In genomic region chr1:19313636-19313959, GRCh38 we compare ENCODE assay signal across 12 cellular contexts. TPM values are rescaled to one million over a fixed set of nuclear protein-coding genes. Genes with fewer than 3 reads are reported as not detected.
A peak's percentile ranks its signal among the peaks of the same experiment; 100 is the strongest.
DNase-seq lines count a peak whose midpoint lies in the region; ATAC-seq, FAIRE-seq and TF ChIP-seq lines count a peak whose summit lies in the region.
"Had no signal": no experiment of that assay in that cellular context is flagged by ENCODE, and none has a peak within 500 bp of the region (broad histone marks: within the 10 kb centered on the region; RNA-seq: fewer than 3 reads in every experiment).

No MANE protein-coding gene starts in this region.

- H3K27ac Mint-ChIP-seq in CD4-positive, CD25-positive, alpha-beta regulatory T cell, result peak overlapping the region in 2 of 3 donors; percentile 59 to 82
- no peak overlapping the region for H3K27ac Mint-ChIP-seq in GM23338
- no peak overlapping the region for H3K27ac Mint-ChIP-seq in nephron progenitor cell

- no peak for ATAC-seq in CD4-positive, CD25-positive, alpha-beta regulatory T cell (ENCODE audit: low read depth in 2 of 2)
- ATAC-seq in GM23338 (no peak), K562 (no peak), GM21367 (IDR thresholded peaks at IDR 0.05; ENCODE audit: unreplicated experiment) (no peak), HG03521 (IDR thresholded peaks at IDR 0.05; ENCODE audit: unreplicated experiment) (no peak)
- ATAC-seq: heart left ventricle had no signal

- peaks cover 2% of the 10 kb centered on the region for H3K9me1 ChIP-seq in K562 (ENCODE audit: control insufficient read depth, insufficient read depth, low read length)

- H3K4me1 ChIP-seq in CD4-positive, CD25-positive, alpha-beta regulatory T cell (ENCODE audit: control insufficient read depth, insufficient read depth, low read length, poor library complexity, severe bottlenecking), result peaks cover 26% of the 10 kb centered on the region
- H3K4me1 ChIP-seq in GM23338 (ENCODE audit: insufficient read depth) (0 out of 2 replicates have a peak, but pooled peaks cover 8% of the 10 kb centered on the region), K562 (replicated peaks in 1 of 2; ENCODE audit: control insufficient read depth in 2 of 2, insufficient read depth in 2 of 2, low read length in 2 of 2) (peaks cover 54 to 76% of the 10 kb centered on the region in 2 experiments)

- no peaks in the 10 kb centered on the region for H3K9me2 ChIP-seq in GM23338 (ENCODE audit: insufficient read depth)

- intact Hi-C loops in K562 (cut with micrococcal nuclease), result loop anchor here (5.0 kb wide), 1 partner anchor 61 kb away; the partner anchor contains the start of genes EMC1 and MRTO4

- no TSS peak for BruUV-seq in K562 (replicated peaks; lab: Mats Ljungman, UMichigan)

- POLR2A ChIA-PET in K562 (lab: Yijun Ruan, JAX), result interaction anchor here (0.6 to 2.8 kb wide), 8 partner anchors 8 to 135 kb away, joined by 3 to 21 read pairs (median 4); partner anchors contain the start of genes EMC1 and MRTO4

- peak; percentile 44; the same call in 1 of the 2 replicates for TF ChIP-seq EP300 in K562 (IDR thresholded peaks at IDR 0.05; ENCODE audit: low read length)

- peaks cover 3% of the 10 kb centered on the region for H3K36me3 ChIP-seq in CD4-positive, CD25-positive, alpha-beta regulatory T cell (ENCODE audit: control insufficient read depth, insufficient read depth, low read length)
- H3K36me3 ChIP-seq in GM23338 (ENCODE audit: insufficient read depth), result no peaks in the 10 kb centered on the region
- H3K36me3 ChIP-seq in K562 (ENCODE audit: control insufficient read depth, insufficient read depth, low read length), result peaks cover 40% of the 10 kb centered on the region

- no peak overlapping the region for H3K27ac ChIP-seq in CD4-positive, CD25-positive, alpha-beta regulatory T cell (ENCODE audit: insufficient read depth, low read length, poor library complexity, severe bottlenecking)
- H3K27ac ChIP-seq in GM23338 (ENCODE audit: low read depth), result no peak overlapping the region
- peak overlapping the region; percentile 97 for H3K27ac ChIP-seq in K562 (ENCODE audit: extremely low read depth, low read depth, low read length)

- H3K4me2 ChIP-seq in GM23338, result no peak overlapping the region
- peak overlapping the region; percentile 91 for H3K4me2 ChIP-seq in K562 (ENCODE audit: insufficient read depth, low read length)

- TF ChIP-seq POLR2A in K562 (conservative IDR thresholded peaks at IDR 0.05), result no peak

- no peaks in the 10 kb centered on the region for H3F3A ChIP-seq in GM23338 (replicated peaks; ENCODE audit: low read depth)

- TF ChIP-seq RAD21 in K562 (CRISPR knock-in tag; conservative IDR thresholded peaks at IDR 0.05 in 1 of 2, IDR thresholded peaks at IDR 0.05 in 1 of 2), result no peak

- H3K4me3 Mint-ChIP-seq in CD4-positive, CD25-positive, alpha-beta regulatory T cell, result peak overlapping the region; percentile 86 to 99 (median 89)
- peak overlapping the region; percentile 83; the same call in 2 of the 3 replicates for H3K4me3 Mint-ChIP-seq in GM23338
- peak overlapping the region; percentile 78 for H3K4me3 Mint-ChIP-seq in nephron progenitor cell

- H3K79me2 ChIP-seq in GM23338 (replicated peaks; ENCODE audit: insufficient read depth) (no peaks in the 10 kb centered on the region; the same call in 1 of the 2 replicates), K562 (ENCODE audit: control insufficient read depth, insufficient read depth, low read length) (peaks cover 66% of the 10 kb centered on the region)

- H3K9ac ChIP-seq in K562 (ENCODE audit: insufficient read depth in 1 of 2, low read depth in 2 of 2, low read length in 2 of 2), result peak overlapping the region; percentile 88 to 95; a peak in 3 of 4 replicates

- no peak for TF ChIP-seq CTCF in GM23338 (conservative IDR thresholded peaks at IDR 0.05; ENCODE audit: low read depth in 2 of 2)
- TF ChIP-seq CTCF in K562 (IDR thresholded peaks at IDR 0.05 in 2 of 3, conservative IDR thresholded peaks at IDR 0.05 in 1 of 3; ENCODE audit: insufficient read depth in 2 of 3, low read depth in 1 of 3, low read length in 3 of 3), result no peak
- no peak for TF ChIP-seq CTCF in nephron progenitor cell (IDR thresholded peaks at IDR 0.05)

- peaks cover 12% of the 10 kb centered on the region for H3K36me3 Mint-ChIP-seq in CD4-positive, CD25-positive, alpha-beta regulatory T cell
- peaks cover 13% of the 10 kb centered on the region for H3K36me3 Mint-ChIP-seq in GM23338 (ENCODE audit: low read depth)
- H3K36me3 Mint-ChIP-seq in nephron progenitor cell (ENCODE audit: low read depth), result peaks cover 15% of the 10 kb centered on the region

- H3K27me3 Mint-ChIP-seq in CD4-positive, CD25-positive, alpha-beta regulatory T cell, result no peaks in the 10 kb centered on the region
- H3K27me3 Mint-ChIP-seq in GM23338 (ENCODE audit: insufficient read depth, low read depth, poor library complexity), result peaks cover 5% of the 10 kb centered on the region
- H3K27me3 Mint-ChIP-seq in nephron progenitor cell (ENCODE audit: low read depth, poor library complexity), result no peaks in the 10 kb centered on the region

- CTCF ChIA-PET in K562 (lab: Yijun Ruan, JAX; ENCODE audit: low intra/inter-chr PET ratio), result no interaction called here

- 0 out of 2 replicates have a peak, but pooled peaks cover 3% of the 10 kb centered on the region for H4K20me1 ChIP-seq in GM23338 (replicated peaks; ENCODE audit: insufficient read depth)
- peaks cover 20% of the 10 kb centered on the region for H4K20me1 ChIP-seq in K562 (replicated peaks; ENCODE audit: control insufficient read depth, insufficient read depth, low read length)

- 8% methylated on average over 4 of the region's 4 CpGs for whole genome bisulfite sequencing in K562 (ENCODE audit: insufficient coverage, low coverage, missing lambda C conversion rate)

- H3K27me3 ChIP-seq in CD4-positive, CD25-positive, alpha-beta regulatory T cell (ENCODE audit: control insufficient read depth, insufficient read depth, low read length), result no peaks in the 10 kb centered on the region
- H3K27me3 ChIP-seq in GM23338 (ENCODE audit: insufficient read depth) (peaks cover 10% of the 10 kb centered on the region), K562 (ENCODE audit: control insufficient read depth in 2 of 2, insufficient read depth in 2 of 2, low read length in 2 of 2) (no peaks in the 10 kb centered on the region)
- H3K27me3 ChIP-seq: heart left ventricle, stomach had no signal

- in situ Hi-C loops in K562 (cut with MboI), result no loop called here

- no peak overlapping the region for H3K4me3 ChIP-seq in CD4-positive, CD25-positive, alpha-beta regulatory T cell (ENCODE audit: low read depth, low read length)
- H3K4me3 ChIP-seq in GM23338 (no peak overlapping the region), K562 (peak overlapping the region; percentile 77; the same call in 1 of the 2 replicates)

- peak; percentile 65 for FAIRE-seq in K562 (lab: Jason Lieb, UNC)
- FAIRE-seq: colon had no signal

- no peak for DNase-seq in CD4-positive, CD25-positive, alpha-beta regulatory T cell
- DNase-seq in GM23338 (ENCODE audit: low spot score) (no peak), K562 (ENCODE audit: extremely low read depth in 1 of 4, low spot score in 3 of 4) (peak; percentile 55 to 81 (median 62)), nephron progenitor cell (no peak), mucosa of gallbladder (ENCODE audit: low spot score) (no peak), NCI-H2107 (lab: John Stamatoyannopoulos, UW) (no peak)
- DNase-seq: heart left ventricle, NCI-H510A treated with DMSO at 0.1 percent for 48 hours, stomach had no signal

- peaks cover 0 to 49% (median 28%) of the 10 kb centered on the region in 4 donors for H3K4me1 Mint-ChIP-seq in CD4-positive, CD25-positive, alpha-beta regulatory T cell
- H3K4me1 Mint-ChIP-seq in GM23338, result peaks cover 22% of the 10 kb centered on the region
- peaks cover 59% of the 10 kb centered on the region for H3K4me1 Mint-ChIP-seq in nephron progenitor cell

- H2AFZ ChIP-seq in GM23338 (no peak overlapping the region), K562 (ENCODE audit: low read depth, low read length) (no peak overlapping the region)

- H3K9me3 Mint-ChIP-seq in CD4-positive, CD25-positive, alpha-beta regulatory T cell, result no peaks in the 10 kb centered on the region
- H3K9me3 Mint-ChIP-seq in GM23338, result no peaks in the 10 kb centered on the region
- H3K9me3 Mint-ChIP-seq in nephron progenitor cell, result no peaks in the 10 kb centered on the region

- H3K9me3 ChIP-seq in CD4-positive, CD25-positive, alpha-beta regulatory T cell (ENCODE audit: control insufficient read depth in 2 of 2, low read length in 2 of 2), result no peaks in the 10 kb centered on the region
- H3K9me3 ChIP-seq in K562 (replicated peaks; ENCODE audit: control insufficient read depth, insufficient read depth, low read depth, low read length), result no peaks in the 10 kb centered on the region
- H3K9me3 ChIP-seq: heart left ventricle, stomach had no signal

RNA-seq across cellular contexts. Expression of gene SLC66A1, which starts 1.5 kb away (rescaled TPM):
- total RNA-seq in CD4-positive, CD25-positive, alpha-beta regulatory T cell, result 3.2 TPM
- polyA plus RNA-seq in CD4-positive, CD25-positive, alpha-beta regulatory T cell, result 1 to 10 TPM; 3.7 to 8.7 (median 5.8) TPM
- 19.7 and 24.4 TPM in 2 replicates for total RNA-seq in GM23338 (2014; rRNA removed; shearing (Covaris generic))
- polyA plus RNA-seq in GM23338 (2016; fragmentation: Nextera tagmentation; extraction: Ambion mirVana), result 6.9 and 8.6 TPM in 2 replicates
- total RNA-seq in K562 (2011; cell fraction: chromatin; rRNA removed; ENCODE audit: low replicate concordance), result 37.0 and 99.3 TPM in 2 replicates
- 85.8 and 97.7 TPM in 2 replicates for total RNA-seq in K562 (2011; cell fraction: nucleolus; rRNA removed)
- total RNA-seq in K562 (2011; cell fraction: nucleoplasm; rRNA removed), result 62.2 and 63.1 TPM in 2 replicates
- total RNA-seq in K562 (2014; rRNA removed), result 28.9 and 34.0 TPM in 2 replicates
- total RNA-seq in K562 (2014; rRNA removed; fragmentation: Illumina TruSeq; extraction: Trizol), result 8.5 and 10.4 TPM in 2 replicates
- total RNA-seq in K562 (2015; rRNA removed; fragmentation: Illumina TruSeq; extraction: Trizol), result 18.6 and 21.6 TPM in 2 replicates
- 26.5 and 29.5 TPM in 2 replicates for total RNA-seq in K562 (2021)
- 27.0 and 29.2 TPM in 2 replicates for polyA plus RNA-seq in K562 (2011; rRNA removed)
- polyA plus RNA-seq in K562 (2011; cell fraction: cytosol; rRNA removed), result 36.4 and 92.5 TPM in 2 replicates
- polyA plus RNA-seq in K562 (2011; cell fraction: nucleus; rRNA removed), result 35.5 and 82.2 TPM in 2 replicates
- 23.2 and 37.9 TPM in 2 replicates for polyA plus RNA-seq in K562 (2012)
- 16.3 and 26.6 TPM in 2 replicates for polyA plus RNA-seq in K562 (2014; fragmentation: Illumina TruSeq; extraction: Trizol)
- polyA plus RNA-seq in K562 (2014; fragmentation: Nextera tagmentation; extraction: Ambion mirVana), result 1 to 10 TPM; 1.2 to 1.6 TPM
- polyA plus RNA-seq in K562 (2014; rRNA removed), result 35.2 and 40.8 TPM in 2 replicates
- 12.7 and 14.9 TPM in 2 replicates for polyA minus RNA-seq in K562 (2011; rRNA and poly(A)+ RNA removed)
- polyA minus RNA-seq in K562 (2011; cell fraction: cytosol; rRNA and poly(A)+ RNA removed), result 15.3 and 16.8 TPM in 2 replicates
- 26.2 and 33.7 TPM in 2 replicates for polyA minus RNA-seq in K562 (2011; cell fraction: nucleus; rRNA and poly(A)+ RNA removed)
- total RNA-seq in mucosa of gallbladder, result 19.9 TPM

RNA-seq across cellular contexts. Expression of gene AKR7A2, which starts 1.7 kb away (rescaled TPM):
- total RNA-seq in CD4-positive, CD25-positive, alpha-beta regulatory T cell, result 20.5 TPM
- polyA plus RNA-seq in CD4-positive, CD25-positive, alpha-beta regulatory T cell, result 100 to 1,000 TPM; 107 to 133 (median 115) TPM
- 53.6 and 60.0 TPM in 2 replicates for total RNA-seq in GM23338 (2014; rRNA removed; shearing (Covaris generic))
- polyA plus RNA-seq in GM23338 (2016; fragmentation: Nextera tagmentation; extraction: Ambion mirVana) (18.2 and 20.8 TPM in 2 replicates), K562 (2011; rRNA removed) (49.4 and 57.1 TPM in 2 replicates), K562 (2014; fragmentation: Illumina TruSeq; extraction: Trizol) (41.1 and 50.6 TPM in 2 replicates), K562 (2014; fragmentation: Nextera tagmentation; extraction: Ambion mirVana) (1 to 10 TPM; 2.0 to 4.0 TPM), K562 (2014; rRNA removed) (74.7 and 83.6 TPM in 2 replicates)
- 18.7 and 45.9 TPM in 2 replicates for total RNA-seq in K562 (2011; cell fraction: chromatin; rRNA removed; ENCODE audit: low replicate concordance)
- 36.8 and 39.0 TPM in 2 replicates for total RNA-seq in K562 (2011; cell fraction: nucleolus; rRNA removed)
- 28.7 and 34.9 TPM in 2 replicates for total RNA-seq in K562 (2011; cell fraction: nucleoplasm; rRNA removed)
- total RNA-seq in K562 (2014; rRNA removed) (78.4 and 108 TPM in 2 replicates), K562 (2014; rRNA removed; fragmentation: Illumina TruSeq; extraction: Trizol) (26.1 and 32.3 TPM in 2 replicates), K562 (2015; rRNA removed; fragmentation: Illumina TruSeq; extraction: Trizol) (65.2 and 66.0 TPM in 2 replicates), K562 (2021) (71.7 and 74.4 TPM in 2 replicates), mucosa of gallbladder (104 TPM)
- polyA plus RNA-seq in K562 (2011; cell fraction: cytosol; rRNA removed), result 83.1 and 114 TPM in 2 replicates
- 34.0 and 41.0 TPM in 2 replicates for polyA plus RNA-seq in K562 (2011; cell fraction: nucleus; rRNA removed)
- 57.6 and 109 TPM in 2 replicates for polyA plus RNA-seq in K562 (2012)
- 16.8 and 22.0 TPM in 2 replicates for polyA minus RNA-seq in K562 (2011; rRNA and poly(A)+ RNA removed)
- polyA minus RNA-seq in K562 (2011; cell fraction: cytosol; rRNA and poly(A)+ RNA removed), result 22.1 and 40.4 TPM in 2 replicates
- polyA minus RNA-seq in K562 (2011; cell fraction: nucleus; rRNA and poly(A)+ RNA removed), result 19.1 and 22.7 TPM in 2 replicates

RNA-seq across cellular contexts. Expression of gene AKR7A3, which starts 25.0 kb away (rescaled TPM):
- 0.99 TPM for total RNA-seq in CD4-positive, CD25-positive, alpha-beta regulatory T cell
- polyA plus RNA-seq in CD4-positive, CD25-positive, alpha-beta regulatory T cell, result under 1 TPM in 1 of 4 donors, not detected in 3; 0.25 TPM
- 0.14 TPM in 1 of 2 replicates, not detected in the other for total RNA-seq in GM23338 (2014; rRNA removed; shearing (Covaris generic))
- 0.24 and 0.86 TPM in 2 replicates for polyA plus RNA-seq in GM23338 (2016; fragmentation: Nextera tagmentation; extraction: Ambion mirVana)
- total RNA-seq in K562 (2011; cell fraction: chromatin; rRNA removed; ENCODE audit: low replicate concordance), result 2.4 and 4.7 TPM in 2 replicates
- 3.7 and 4.5 TPM in 2 replicates for total RNA-seq in K562 (2011; cell fraction: nucleolus; rRNA removed)
- 2.1 and 3.2 TPM in 2 replicates for total RNA-seq in K562 (2011; cell fraction: nucleoplasm; rRNA removed)
- total RNA-seq in K562 (2014; rRNA removed), result 0.54 and 0.78 TPM in 2 replicates
- total RNA-seq in K562 (2014; rRNA removed; fragmentation: Illumina TruSeq; extraction: Trizol), result 0.22 TPM in 2 replicates
- total RNA-seq in K562 (2015; rRNA removed; fragmentation: Illumina TruSeq; extraction: Trizol), result 0.45 and 0.58 TPM in 2 replicates
- 0.91 and 1.2 TPM in 2 replicates for total RNA-seq in K562 (2021)
- polyA plus RNA-seq in K562 (2011; rRNA removed), result 0.33 and 0.49 TPM in 2 replicates
- 0.38 and 0.63 TPM in 2 replicates for polyA plus RNA-seq in K562 (2011; cell fraction: cytosol; rRNA removed)
- polyA plus RNA-seq in K562 (2011; cell fraction: nucleus; rRNA removed), result 2.2 and 4.9 TPM in 2 replicates
- 0.27 and 0.79 TPM in 2 replicates for polyA plus RNA-seq in K562 (2012)
- polyA plus RNA-seq in K562 (2014; fragmentation: Illumina TruSeq; extraction: Trizol), result 0.13 and 0.25 TPM in 2 replicates
- under 1 TPM in 1 of 2 experiments, not detected in 1; 0.04 TPM for polyA plus RNA-seq in K562 (2014; fragmentation: Nextera tagmentation; extraction: Ambion mirVana)
- 0.74 and 1.5 TPM in 2 replicates for polyA plus RNA-seq in K562 (2014; rRNA removed)
- 0.14 and 0.15 TPM in 2 replicates for polyA minus RNA-seq in K562 (2011; rRNA and poly(A)+ RNA removed)
- polyA minus RNA-seq in K562 (2011; cell fraction: cytosol; rRNA and poly(A)+ RNA removed), result 0.67 TPM in 1 of 2 replicates, not detected in the other
- 1.00 and 1.1 TPM in 2 replicates for polyA minus RNA-seq in K562 (2011; cell fraction: nucleus; rRNA and poly(A)+ RNA removed)
- total RNA-seq in mucosa of gallbladder, result 390 TPM

Comparison
In these comparisons a context has a peak if more than half of its experiments do, and no peak if none do; other contexts are left out.
1. DNase-seq: peak in K562 (4 of 4); none in CD4-positive, CD25-positive, alpha-beta regulatory T cell (0 of 3), GM23338 (single experiment), nephron progenitor cell (single experiment), mucosa of gallbladder (single experiment) and NCI-H2107 (single experiment).
2. H3K27ac Mint-ChIP-seq: peak in CD4-positive, CD25-positive, alpha-beta regulatory T cell (2 of 3); none in GM23338 (single experiment) and nephron progenitor cell (single experiment).
3. RNA of gene AKR7A3, which starts 25.0 kb away (total RNA-seq): 390 TPM in mucosa of gallbladder (single experiment); 0.99 TPM in CD4-positive, CD25-positive, alpha-beta regulatory T cell (single experiment), 0.22 to 4.7 TPM in K562 and 0.14 TPM in GM23338; every median in the first group is over 10 times any median in the second.
4. Peak in every context shown above with its lines, with median percentiles within 50 percentile points of each other: H3K4me3 Mint-ChIP-seq.